ENCODE assay signal across 1 cellular context in genomic region chr1:33472349-33472980, GRCh38.
TF ChIP-seq lines count a peak whose summit lies in the region.

Gene ZSCAN20 (plus strand): TSS chr1:33472645. CDS start chr1:33479289, 6,644 bp downstream.

TF ChIP-seq in HepG2, 621 proteins besides CTCF, POLR2A, EP300 and RAD21 (continued from another document and continues in another):
- TF ChIP-seq ZSCAN31 (CRISPR knock-in tag; IDR thresholded peaks at IDR 0.05; ENCODE audit: low read depth) (0 out of 2 replicates have a peak, but pooled peaks have one; percentile 24), JUNB (CRISPR knock-in tag; IDR thresholded peaks at IDR 0.05; ENCODE audit: borderline replicate concordance) (no peak), MNT (IDR thresholded peaks at IDR 0.05) (peak; percentile 8; the same call in 1 of the 2 replicates), JUN (CRISPR knock-in tag; IDR thresholded peaks at IDR 0.05) (peak; percentile 20; the same call in 1 of the 2 replicates), ZNF597 (CRISPR knock-in tag; IDR thresholded peaks at IDR 0.05) (no peak), SP140L (CRISPR knock-in tag; IDR thresholded peaks at IDR 0.05; ENCODE audit: borderline replicate concordance) (no peak), ZNF318 (CRISPR knock-in tag; IDR thresholded peaks at IDR 0.05) (0 out of 2 replicates have a peak, but pooled peaks have one; percentile 34), PLSCR1 (CRISPR knock-in tag; IDR thresholded peaks at IDR 0.05; ENCODE audit: borderline replicate concordance) (no peak), AGO2 (optimal IDR thresholded peaks at IDR 0.05; ENCODE audit: low read depth, low read length) (no peak), NFKB2 (CRISPR knock-in tag; IDR thresholded peaks at IDR 0.05; ENCODE audit: borderline replicate concordance) (peak; percentile 27; the same call in 1 of the 2 replicates), ISX (CRISPR knock-in tag; conservative IDR thresholded peaks at IDR 0.05) (no peak), ZNF501 (CRISPR knock-in tag; IDR thresholded peaks at IDR 0.05) (peak; percentile 79; the same call in 1 of the 2 replicates), TAF15 (IDR thresholded peaks at IDR 0.05; ENCODE audit: low read depth, low read length, poor library complexity, severe bottlenecking) (peak; percentile 53), PRDM10 (CRISPR knock-in tag; IDR thresholded peaks at IDR 0.05; ENCODE audit: low read depth) (peak; percentile 69; the same call in 1 of the 2 replicates), NR2C2 (CRISPR knock-in tag; IDR thresholded peaks at IDR 0.05; ENCODE audit: borderline replicate concordance) (peak; percentile 94), ZNF550 (CRISPR knock-in tag; IDR thresholded peaks at IDR 0.05; ENCODE audit: borderline replicate concordance) (no peak), CREB3 (CRISPR knock-in tag; IDR thresholded peaks at IDR 0.05) (no peak), SP2 (CRISPR knock-in tag; IDR thresholded peaks at IDR 0.05) (peak; percentile 98), RERE (CRISPR knock-in tag; IDR thresholded peaks at IDR 0.05; ENCODE audit: low read depth) (no peak), SP1 (IDR thresholded peaks at IDR 0.05) (no peak), SP1 (CRISPR knock-in tag; IDR thresholded peaks at IDR 0.05) (peak; percentile 78), FOXA3 (CRISPR knock-in tag; IDR thresholded peaks at IDR 0.05) (no peak), HIVEP1 (CRISPR knock-in tag; IDR thresholded peaks at IDR 0.05) (no peak), NR2F2 (IDR thresholded peaks at IDR 0.05; ENCODE audit: borderline replicate concordance, low read depth) (no peak), THRA (CRISPR knock-in tag; IDR thresholded peaks at IDR 0.05; ENCODE audit: borderline replicate concordance) (0 out of 2 replicates have a peak, but pooled peaks have one; percentile 8), ATF5 (CRISPR knock-in tag; IDR thresholded peaks at IDR 0.05; ENCODE audit: low read depth) (no peak)
